1 cellular context compared by ENCODE assay signal in genomic region chr5:177402271-177403043, GRCh38.
TF ChIP-seq lines count a peak whose summit lies in the region.

No MANE protein-coding gene starts in this region.

TF ChIP-seq in K562, 482 proteins besides CTCF, POLR2A, EP300 and RAD21 (continued from another document):
- TF ChIP-seq ESRRB (CRISPR knock-in tag; IDR thresholded peaks at IDR 0.05; ENCODE audit: borderline replicate concordance) = no peak
